8 cellular contexts compared by ENCODE assay signal in genomic region chr9:63817622-63818518, GRCh38.
DNase-seq lines count a peak whose midpoint lies in the region; ATAC-seq lines count a peak whose summit lies in the region.

No MANE protein-coding gene starts in this region.

- H3K36me3 Mint-ChIP-seq in activated naive CD4-positive, alpha-beta T cell treated with anti-CD3 and anti-CD28 coated beads, Interleukin-2, amount 50 U/mL, for 24 hours = peaks cover 3% of the 10 kb centered on the region

- no peaks in the 10 kb centered on the region for H3K36me3 ChIP-seq in skeletal muscle tissue (ENCODE audit: control insufficient read depth in 3 of 3, insufficient read depth in 3 of 3, low read length in 3 of 3)

- H3K27me3 Mint-ChIP-seq in activated naive CD4-positive, alpha-beta T cell treated with anti-CD3 and anti-CD28 coated beads, Interleukin-2, amount 50 U/mL, for 24 hours = peaks cover 14% of the 10 kb centered on the region

- no peak overlapping the region for H3K27ac ChIP-seq in skeletal muscle tissue (ENCODE audit: low read depth, low read length)

- no peak overlapping the region for H3K27ac Mint-ChIP-seq in activated naive CD4-positive, alpha-beta T cell treated with anti-CD3 and anti-CD28 coated beads, Interleukin-2, amount 50 U/mL, for 24 hours

- H3K9ac ChIP-seq in skeletal muscle tissue (ENCODE audit: low read depth in 1 of 3, low read length in 3 of 3) = no peak overlapping the region

- peak; percentile 71 for ATAC-seq in GM21723 (IDR thresholded peaks at IDR 0.05; ENCODE audit: unreplicated experiment)

- in situ Hi-C loops in Caki2 (cut with HindIII; ENCODE audit: low pct_unique_long_range_greater_than_20kb, low sequenced_read_pairs) = no loop called here

- peak overlapping the region; percentile 60 for H3K4me3 Mint-ChIP-seq in activated naive CD4-positive, alpha-beta T cell treated with anti-CD3 and anti-CD28 coated beads, Interleukin-2, amount 50 U/mL, for 24 hours

- peaks cover 11 to 17% (median 15%) of the 10 kb centered on the region in 3 donors for H3K27me3 ChIP-seq in skeletal muscle tissue (ENCODE audit: control insufficient read depth in 3 of 3, insufficient read depth in 3 of 3, low read length in 3 of 3)

- H3K9me3 Mint-ChIP-seq in activated naive CD4-positive, alpha-beta T cell treated with anti-CD3 and anti-CD28 coated beads, Interleukin-2, amount 50 U/mL, for 24 hours = no peaks in the 10 kb centered on the region

- H3K9me3 ChIP-seq in skeletal muscle tissue (ENCODE audit: control insufficient read depth in 3 of 3, low read length in 3 of 3) = peaks cover 6 to 7% (median 7%) of the 10 kb centered on the region in 3 donors

- H3K4me1 Mint-ChIP-seq in activated naive CD4-positive, alpha-beta T cell treated with anti-CD3 and anti-CD28 coated beads, Interleukin-2, amount 50 U/mL, for 24 hours = peaks cover 16% of the 10 kb centered on the region

- H3K4me3 ChIP-seq in skeletal muscle tissue (ENCODE audit: low read length in 3 of 3) = peak overlapping the region in 2 of 3 donors; percentile 34 to 64

- peaks cover 3 to 5% (median 5%) of the 10 kb centered on the region in 3 donors for H3K4me1 ChIP-seq in skeletal muscle tissue (ENCODE audit: control insufficient read depth in 3 of 3, insufficient read depth in 3 of 3, low read length in 3 of 3)

- DNase-seq in Caki2 (ENCODE audit: low read depth) = peak; percentile 8
- DNase-seq in NAMALWA (ENCODE audit: low spot score) = peak; percentile 72
- DNase-seq in iPS DF 19.7 (ENCODE audit: low read depth, low spot score) = peak; percentile 7
- no peak for DNase-seq in NCI-H1417 treated with DMSO at 0.1 percent for 48 hours (lab: John Stamatoyannopoulos, UW)
- DNase-seq in NCI-H526 treated with DMSO at 0.1 percent for 48 hours (lab: John Stamatoyannopoulos, UW) = no peak

Comparison
In these comparisons a context has a peak if more than half of its experiments do, and no peak if none do; other contexts are left out.
1. DNase-seq: peak in Caki2 (single experiment), NAMALWA (single experiment) and iPS DF 19.7 (single experiment); none in NCI-H1417 treated with DMSO at 0.1 percent for 48 hours (single experiment) and NCI-H526 treated with DMSO at 0.1 percent for 48 hours (single experiment).